Comparison of ENCODE assay signal across 9 cellular contexts in the genomic region with DNA sequence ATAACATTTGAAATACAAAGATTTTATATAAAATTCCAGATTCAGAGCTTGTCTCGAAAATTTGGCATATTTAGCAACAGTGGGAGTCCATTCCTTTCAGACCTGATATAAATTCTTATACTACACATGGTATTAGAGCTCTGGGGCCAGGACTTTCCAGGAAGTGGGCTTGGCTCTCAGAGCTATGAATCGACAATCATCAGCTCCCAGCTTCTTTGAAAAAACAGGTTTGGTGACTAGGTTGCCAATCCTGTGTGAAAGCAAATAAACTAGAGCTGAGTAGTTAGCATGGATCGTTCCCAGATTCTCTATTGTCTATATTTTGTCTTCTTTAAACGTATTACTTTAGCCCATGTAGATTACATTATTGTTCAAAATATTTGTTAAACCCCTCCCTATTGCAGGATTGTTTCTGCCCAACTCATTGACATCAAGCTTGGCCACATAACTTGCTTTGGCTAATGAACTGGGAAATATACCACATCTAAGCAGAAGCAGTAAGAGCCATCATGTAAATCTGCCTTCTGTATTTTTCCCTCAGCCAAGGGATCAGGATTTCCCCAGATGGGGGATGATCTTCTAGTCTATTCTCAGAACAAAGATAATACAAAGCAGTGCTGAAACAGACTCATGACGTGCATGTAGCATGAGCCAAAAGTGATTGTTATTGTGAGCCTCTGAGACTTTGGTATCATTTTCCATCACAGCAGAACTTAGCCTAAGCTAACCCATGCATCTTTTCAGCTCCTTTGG.
DNase-seq lines count a peak whose midpoint lies in the region; TF ChIP-seq lines count a peak whose summit lies in the region.
"Had no signal": no experiment of that assay in that cellular context is flagged by ENCODE, and none has a peak within 500 bp of the region (broad histone marks: within the 10 kb centered on the region; RNA-seq: fewer than 3 reads in every experiment).

No MANE protein-coding gene starts in this region.

- peaks cover 0 to 12% (median 5%) of the 10 kb centered on the region in 5 experiments for H3K9me3 Mint-ChIP-seq in brain

- no peaks in the 10 kb centered on the region for H3K27me3 Mint-ChIP-seq in brain

- H3K4me3 ChIP-seq in H7 (ENCODE audit: insufficient read depth, low read depth, low read length), result no peak overlapping the region

- H3K4me1 Mint-ChIP-seq in brain, result peaks cover 19% of the 10 kb centered on the region

- H3K36me3 Mint-ChIP-seq in brain, result peaks cover 12% of the 10 kb centered on the region

- no peaks in the 10 kb centered on the region for H3K36me3 ChIP-seq in H7 (replicated peaks; ENCODE audit: control insufficient read depth, insufficient read depth, low read length)

- peak overlapping the region in 4 of 5 experiments; percentile 40 to 96 (median 86) for H3K27ac Mint-ChIP-seq in brain

- DNase-seq in NCI-H2107 treated with DMSO at 0.1 percent for 48 hours (lab: John Stamatoyannopoulos, UW; ENCODE audit: unreplicated experiment) (peak; percentile 69), NCI-H2107 (lab: John Stamatoyannopoulos, UW) (no peak), NCI-H2029 (lab: John Stamatoyannopoulos, UW) (peak; percentile 75), superior temporal gyrus (ENCODE audit: extremely low spot score) (peak; percentile 58), H7 (no peak), GM10266 (ENCODE audit: extremely low spot score) (no peak)
- DNase-seq in activated T-cell treated with anti-CD3 and anti-CD28 coated beads, Interleukin-2, amount 50 U/mL, for 48 hours, result no peak
- DNase-seq: retina had no signal

- peak overlapping the region in 2 of 5 experiments; percentile 10 to 72 for H3K4me3 Mint-ChIP-seq in brain

- no peaks in the 10 kb centered on the region for H3K27me3 ChIP-seq in H7 (ENCODE audit: control insufficient read depth, insufficient read depth, low read length)

- TF ChIP-seq CTCF in brain (conservative IDR thresholded peaks at IDR 0.05) (no peak), GM10266 (IDR thresholded peaks at IDR 0.05; ENCODE audit: control insufficient read depth, insufficient read depth, low read depth, missing control alignments) (no peak)

Comparison
In these comparisons a context has a peak if more than half of its experiments do, and no peak if none do; other contexts are left out.
1. DNase-seq: peak in NCI-H2107 treated with DMSO at 0.1 percent for 48 hours (single experiment), NCI-H2029 (single experiment) and superior temporal gyrus (single experiment); none in NCI-H2107 (single experiment), H7 (single experiment), GM10266 (single experiment) and activated T-cell treated with anti-CD3 and anti-CD28 coated beads, Interleukin-2, amount 50 U/mL, for 48 hours (0 of 2).